ENCODE assay signal across 1 cellular context in the genomic region with DNA sequence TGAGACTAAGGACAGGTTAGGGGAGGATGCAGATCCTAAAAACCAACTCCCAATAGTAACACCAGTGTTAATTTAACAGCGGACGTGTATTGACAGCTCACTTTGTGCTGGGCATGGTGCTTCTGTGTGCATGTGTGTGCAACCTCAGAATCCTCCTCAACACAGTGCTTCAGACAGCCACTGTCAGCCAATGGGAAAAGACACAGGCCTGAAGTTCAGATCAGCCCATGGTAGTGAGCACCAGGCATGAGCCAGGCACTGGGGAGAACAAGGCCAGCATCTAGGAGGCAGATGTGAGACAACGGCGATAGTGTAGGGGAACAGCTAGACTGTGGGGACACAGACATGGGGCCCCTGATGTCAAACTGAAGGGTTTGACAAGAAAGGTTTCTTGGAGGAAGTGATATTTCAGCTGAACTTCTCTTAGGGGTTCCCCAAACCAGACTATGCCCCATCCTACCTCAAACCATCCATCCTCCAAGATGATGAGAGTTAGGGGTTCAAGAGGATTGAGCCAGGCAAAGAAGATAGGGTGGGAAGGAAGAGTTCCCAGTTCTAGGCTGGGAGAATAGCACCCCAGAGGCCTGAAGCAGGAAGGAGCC.
TF ChIP-seq lines count a peak whose summit lies in the region.

No MANE protein-coding gene starts in this region.

TF ChIP-seq in A549, 52 proteins besides CTCF, POLR2A, EP300 and RAD21 (continued from another document):
- TF ChIP-seq, protein P1, sequence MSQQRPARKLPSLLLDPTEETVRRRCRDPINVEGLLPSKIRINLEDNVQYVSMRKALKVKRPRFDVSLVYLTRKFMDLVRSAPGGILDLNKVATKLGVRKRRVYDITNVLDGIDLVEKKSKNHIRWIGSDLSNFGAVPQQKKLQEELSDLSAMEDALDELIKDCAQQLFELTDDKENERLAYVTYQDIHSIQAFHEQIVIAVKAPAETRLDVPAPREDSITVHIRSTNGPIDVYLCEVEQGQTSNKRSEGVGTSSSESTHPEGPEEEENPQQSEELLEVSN (IDR thresholded peaks at IDR 0.05; ENCODE audit: borderline replicate concordance, low read depth), result no peak
